In genomic region chr9:99078731-99079130, GRCh38 we compare ENCODE assay signal across 23 cellular contexts. TPM values are rescaled to one million over a fixed set of nuclear protein-coding genes. Genes with fewer than 3 reads are reported as not detected.
A peak's percentile ranks its signal among the peaks of the same experiment; 100 is the strongest.
DNase-seq lines count a peak whose midpoint lies in the region; ATAC-seq, FAIRE-seq and TF ChIP-seq lines count a peak whose summit lies in the region.
"Had no signal": no experiment of that assay in that cellular context is flagged by ENCODE, and none has a peak within 500 bp of the region (broad histone marks: within the 10 kb centered on the region; RNA-seq: fewer than 3 reads in every experiment).

No MANE protein-coding gene starts in this region.

- CTCF ChIA-PET in H1 (lab: Charles Lee; ENCODE audit: partially characterized antibody): interaction anchor here (1.1 kb wide), 1 partner anchor 140 kb away, joined by 3 read pairs; no protein-coding TSS in a partner anchor

- H3K56ac ChIP-seq in H1 (replicated peaks; ENCODE audit: insufficient read length, low read depth, low read length): no peak overlapping the region

- no peak overlapping the region for H2BK5ac ChIP-seq in H1 (ENCODE audit: low read depth, low read length)
- no peak overlapping the region for H2BK5ac ChIP-seq in trophoblast cell (ENCODE audit: low read depth, low read length, poor library complexity)

- DNase-seq in Daoy (ENCODE audit: low read depth) (peak; percentile 52), SJCRH30 (peak; percentile 60 to 69), H1 (ENCODE audit: low read depth in 1 of 2, low spot score in 2 of 2) (no peak), trophoblast cell (no peak), SIG-M5 treated with dmso at 0.1 percent for 504 hours (lab: John Stamatoyannopoulos, UW; ENCODE audit: unreplicated experiment) (no peak), mesothelial cell of epicardium (ENCODE audit: low spot score in 2 of 2, unreplicated experiment in 2 of 2) (no peak), OCI-M1 (lab: John Stamatoyannopoulos, UW) (no peak)
- DNase-seq in natural killer cell treated with Interleukin-12 subunit alpha and Interleukin-12 subunit beta and Interleukin-15 and Interleukin-18, amount 100 ng/mL, for 72 hours (ENCODE audit: low spot score): no peak
- DNase-seq: DMS153; DND-41; GM23248; HCEC 1CT; Kasumi-1; NCI-H1105 treated with DMSO at 0.1 percent for 48 hours; NCI-H146; NCI-H1930; NCI-H446; NCI-H524 treated with DMSO at 0.1 percent for 48 hours; NCI-H774; NK-92 treated with Interleukin-12 subunit alpha and Interleukin-12 subunit beta, amount 100 ng/mL, for 24 hours; PC-9 had no signal

- no peak overlapping the region for H3K9ac ChIP-seq in H1 (replicated peaks in 1 of 4; ENCODE audit: extremely low read depth in 1 of 4, low read depth in 3 of 4, low read length in 3 of 4)
- H3K9ac ChIP-seq in trophoblast cell (ENCODE audit: low read length): no peak overlapping the region
- H3K9ac ChIP-seq: GM23248 had no signal

- no peak for ATAC-seq in natural killer cell treated with Interleukin-12 subunit alpha and Interleukin-12 subunit beta and Interleukin-15 and Interleukin-18, amount 100 ng/mL, for 72 hours
- ATAC-seq: Right ventricle myocardium inferior had no signal

- peaks cover 48 to 50% of the 10 kb centered on the region in 2 donors for H3K4me1 Mint-ChIP-seq in natural killer cell treated with Interleukin-12 subunit alpha and Interleukin-12 subunit beta and Interleukin-15 and Interleukin-18, amount 100 ng/mL, for 72 hours (ENCODE audit: low read depth in 2 of 2)
- no peaks in the 10 kb centered on the region for H3K4me1 Mint-ChIP-seq in mesothelial cell of epicardium

- no peaks in the 10 kb centered on the region for H3K27me3 Mint-ChIP-seq in natural killer cell treated with Interleukin-12 subunit alpha and Interleukin-12 subunit beta and Interleukin-15 and Interleukin-18, amount 100 ng/mL, for 72 hours
- peaks cover 23% of the 10 kb centered on the region for H3K27me3 Mint-ChIP-seq in mesothelial cell of epicardium (ENCODE audit: low read depth)

- H2BK20ac ChIP-seq in H1 (ENCODE audit: low read length): no peak overlapping the region

- H3K4me3 ChIP-seq in SJCRH30 (no peak overlapping the region), H1 (ENCODE audit: extremely low read depth in 1 of 4, insufficient read depth in 2 of 4, low read depth in 3 of 4, low read length in 4 of 4) (no peak overlapping the region), trophoblast cell (ENCODE audit: low read depth, low read length) (no peak overlapping the region)
- H3K4me3 ChIP-seq: GM23248, PC-9 had no signal

- no peak overlapping the region for H2BK12ac ChIP-seq in H1 (ENCODE audit: low read depth, low read length)
- H2BK12ac ChIP-seq in trophoblast cell (ENCODE audit: low read length): no peak overlapping the region

- no peaks in the 10 kb centered on the region for H3K79me1 ChIP-seq in H1 (ENCODE audit: low read depth, low read length)
- no peaks in the 10 kb centered on the region for H3K79me1 ChIP-seq in trophoblast cell (ENCODE audit: low read length)

- H3K4me2 ChIP-seq in H1 (ENCODE audit: insufficient read depth in 1 of 2, low read depth in 2 of 2, low read length in 2 of 2): no peak overlapping the region
- H3K4me2 ChIP-seq in trophoblast cell (ENCODE audit: low read length): no peak overlapping the region
- H3K4me2 ChIP-seq: PC-9 had no signal

- H3K9me3 ChIP-seq in SJCRH30 (replicated peaks): no peaks in the 10 kb centered on the region
- no peaks in the 10 kb centered on the region; a peak in 1 of 4 replicates for H3K9me3 ChIP-seq in H1 (ENCODE audit: insufficient read depth in 2 of 2, low read depth in 1 of 2, low read length in 1 of 2)
- no peaks in the 10 kb centered on the region for H3K9me3 ChIP-seq in trophoblast cell (ENCODE audit: insufficient read depth, low read depth, low read length)

- no peak overlapping the region for H4K5ac ChIP-seq in H1 (ENCODE audit: insufficient read length, low read depth, low read length)

- H2AFZ ChIP-seq in H1 (ENCODE audit: low read length) (no peak overlapping the region), trophoblast cell (ENCODE audit: insufficient read depth, low read length, poor library complexity) (no peak overlapping the region)
- H2AFZ ChIP-seq: GM23248, PC-9 had no signal

- H4K12ac ChIP-seq in trophoblast cell (ENCODE audit: low read depth, low read length): no peak overlapping the region

- no peak overlapping the region for H3K23ac ChIP-seq in H1 (ENCODE audit: insufficient read length)
- H3K23ac ChIP-seq in trophoblast cell (ENCODE audit: low read length): no peak overlapping the region

- no peaks in the 10 kb centered on the region for H3K36me3 Mint-ChIP-seq in natural killer cell treated with Interleukin-12 subunit alpha and Interleukin-12 subunit beta and Interleukin-15 and Interleukin-18, amount 100 ng/mL, for 72 hours
- no peaks in the 10 kb centered on the region for H3K36me3 Mint-ChIP-seq in mesothelial cell of epicardium

- WGBS in H1 (ENCODE audit: extremely low coverage in 1 of 2, insufficient coverage in 1 of 2, insufficient read length in 1 of 2, insufficient replicate concordance in 2 of 2, low coverage in 1 of 2, low lambda C conversion rate in 2 of 2, missing lambda C conversion rate in 1 of 2), 2 experiments: 83% methylated on average over 3 of the region's 3 CpGs; no CpG with 5 or more reads in 1 of the 2 experiments
- no CpG with 5 or more reads among the region's 3 CpGs for WGBS in trophoblast cell (ENCODE audit: extremely low coverage, insufficient coverage, insufficient read length)

- H4K91ac ChIP-seq in H1 (replicated peaks; ENCODE audit: insufficient read length, low read length): no peak overlapping the region
- H4K91ac ChIP-seq in trophoblast cell (ENCODE audit: low read depth, low read length): no peak overlapping the region

- POLR2A ChIA-PET in H1 (lab: Charles Lee; ENCODE audit: partially characterized antibody): no interaction called here

- H3K23me2 ChIP-seq in H1 (ENCODE audit: low read depth, low read length): no peaks in the 10 kb centered on the region

- H3K4me3 Mint-ChIP-seq in natural killer cell treated with Interleukin-12 subunit alpha and Interleukin-12 subunit beta and Interleukin-15 and Interleukin-18, amount 100 ng/mL, for 72 hours: no peak overlapping the region
- no peak overlapping the region for H3K4me3 Mint-ChIP-seq in mesothelial cell of epicardium

- peak overlapping the region; percentile 60 to 77 for H3K27ac Mint-ChIP-seq in natural killer cell treated with Interleukin-12 subunit alpha and Interleukin-12 subunit beta and Interleukin-15 and Interleukin-18, amount 100 ng/mL, for 72 hours
- no peak overlapping the region for H3K27ac Mint-ChIP-seq in mesothelial cell of epicardium

- H2AK5ac ChIP-seq in H1 (ENCODE audit: low read depth, low read length) (no peak overlapping the region), trophoblast cell (ENCODE audit: low read length) (no peak overlapping the region)

- TF ChIP-seq POLR2A in H1 (IDR thresholded peaks at IDR 0.05; ENCODE audit: control extremely low read depth in 1 of 2, low read depth in 2 of 2, low read length in 2 of 2): no peak

- H3K79me2 ChIP-seq in H1 (ENCODE audit: control insufficient read depth in 1 of 2, insufficient read depth in 2 of 2, low read length in 2 of 2) (no peaks in the 10 kb centered on the region), trophoblast cell (ENCODE audit: control insufficient read depth, insufficient read depth, low read length, poor library complexity) (no peaks in the 10 kb centered on the region)

- no peak overlapping the region for H3K18ac ChIP-seq in H1 (ENCODE audit: extremely low read depth, low read length)
- no peak overlapping the region for H3K18ac ChIP-seq in trophoblast cell (ENCODE audit: low read length)

- no peaks in the 10 kb centered on the region for H3K27me3 ChIP-seq in SJCRH30
- H3K27me3 ChIP-seq in H1 (replicated peaks in 1 of 4; ENCODE audit: control insufficient read depth in 3 of 4, extremely low read depth in 1 of 4, insufficient read depth in 3 of 4, low read length in 3 of 4): peaks cover 0 to 1% (median 0%) of the 10 kb centered on the region in 4 experiments; a peak in 1 of 7 replicates
- no peaks in the 10 kb centered on the region for H3K27me3 ChIP-seq in trophoblast cell (ENCODE audit: insufficient read depth, low read length)

- TF ChIP-seq EP300 in H1 (IDR thresholded peaks at IDR 0.05; ENCODE audit: borderline replicate concordance in 1 of 2, low read depth in 2 of 2, low read length in 2 of 2): no peak

- TF ChIP-seq CTCF in H1 (IDR thresholded peaks at IDR 0.05; ENCODE audit: control extremely low read depth in 1 of 3, insufficient read depth in 1 of 3, low read depth in 1 of 3, low read length in 3 of 3) (no peak), mesothelial cell of epicardium (IDR thresholded peaks at IDR 0.05; ENCODE audit: unreplicated experiment) (no peak)

- H4K8ac ChIP-seq in H1 (ENCODE audit: extremely low read depth, insufficient read depth, low read length) (no peak overlapping the region), trophoblast cell (ENCODE audit: low read depth, low read length) (no peak overlapping the region)

- no peak for TF ChIP-seq RAD21 in H1 (IDR thresholded peaks at IDR 0.05 in 1 of 2, conservative IDR thresholded peaks at IDR 0.05 in 1 of 2; ENCODE audit: low read depth in 2 of 2, low read length in 2 of 2)

- H4K20me1 ChIP-seq in H1 (replicated peaks in 1 of 2; ENCODE audit: control insufficient read depth in 1 of 2, insufficient read depth in 2 of 2, low read length in 2 of 2): no peaks in the 10 kb centered on the region

- no peak overlapping the region for H3K4ac ChIP-seq in H1 (replicated peaks; ENCODE audit: insufficient read length, low read depth, low read length)
- H3K4ac ChIP-seq in trophoblast cell (ENCODE audit: low read depth, low read length): no peak overlapping the region

- H3K4me1 ChIP-seq in SJCRH30 (peaks cover 43% of the 10 kb centered on the region), H1 (replicated peaks in 1 of 4; ENCODE audit: control insufficient read depth in 3 of 4, insufficient read depth in 4 of 4, low read length in 3 of 4) (0 out of 7 replicates have a peak, but pooled peaks cover 0 to 2% (median 0%) of the 10 kb centered on the region in 4 experiments), trophoblast cell (ENCODE audit: control insufficient read depth in 1 of 2, insufficient read depth in 2 of 2, low read length in 2 of 2) (no peaks in the 10 kb centered on the region)

- no peak overlapping the region for H3K14ac ChIP-seq in H1 (ENCODE audit: insufficient read length)
- no peak overlapping the region for H3K14ac ChIP-seq in trophoblast cell (ENCODE audit: low read length)

- H3K27ac ChIP-seq in SJCRH30: no peak overlapping the region; the same call in 1 of the 2 replicates
- H3K27ac ChIP-seq in H1 (ENCODE audit: low read depth, low read length): no peak overlapping the region
- no peak overlapping the region for H3K27ac ChIP-seq in trophoblast cell (ENCODE audit: low read depth, low read length)
- H3K27ac ChIP-seq: GM23248, PC-9 had no signal

- no peak for FAIRE-seq in H1 (lab: Jason Lieb, UNC)
- FAIRE-seq: GM18507 had no signal

- H3K9me3 Mint-ChIP-seq in natural killer cell treated with Interleukin-12 subunit alpha and Interleukin-12 subunit beta and Interleukin-15 and Interleukin-18, amount 100 ng/mL, for 72 hours: no peaks in the 10 kb centered on the region
- H3K9me3 Mint-ChIP-seq in mesothelial cell of epicardium: no peaks in the 10 kb centered on the region

- no peaks in the 10 kb centered on the region for H3K36me3 ChIP-seq in SJCRH30
- H3K36me3 ChIP-seq in H1 (ENCODE audit: control insufficient read depth in 2 of 4, insufficient read depth in 4 of 4, low read length in 3 of 4): no peaks in the 10 kb centered on the region
- H3K36me3 ChIP-seq in trophoblast cell (ENCODE audit: control insufficient read depth in 1 of 2, insufficient read depth in 2 of 2, low read length in 2 of 2): no peaks in the 10 kb centered on the region

- no peak overlapping the region for H2BK120ac ChIP-seq in H1 (replicated peaks; ENCODE audit: low read depth, low read length)
- no peak overlapping the region for H2BK120ac ChIP-seq in trophoblast cell (ENCODE audit: insufficient read depth, low read length, poor library complexity)

- 0 out of 2 replicates have a peak overlapping the region, but pooled peaks have one; percentile 36 for H2BK15ac ChIP-seq in H1 (ENCODE audit: low read length)

RNA-seq across cellular contexts. Expression of gene TGFBR1, which starts 26.2 kb away (rescaled TPM):
- 44.7 and 53.5 TPM in 2 replicates for total RNA-seq in Daoy (2014; rRNA removed; shearing (Covaris generic))
- 85.0 and 97.4 TPM in 2 replicates for total RNA-seq in SJCRH30 (2014; rRNA removed; shearing (Covaris generic))
- total RNA-seq in H1 (2021; fragmentation: NEBNext Ultra II Directional; extraction: Animal tissue kit (Norgen Biotek cat#: 25700)): 51.7 and 52.4 TPM in 2 replicates
- polyA plus RNA-seq in H1 (2011; rRNA removed): 16.8 and 18.6 TPM in 2 replicates
- 13.3 TPM for polyA plus RNA-seq in H1 (2011; cell fraction: cytosol; rRNA removed)
- 24.7 TPM for polyA plus RNA-seq in H1 (2011; cell fraction: nucleus; rRNA removed)
- polyA plus RNA-seq in H1 (2012, experiment 1 of 2): 14.5 to 27.9 TPM (median 23.0 TPM) in 4 replicates
- 1.1 TPM for polyA plus RNA-seq in H1 (2012, experiment 2 of 2)
- 19.4 TPM for polyA plus RNA-seq in H1 (2013, experiment 1 of 2)
- polyA plus RNA-seq in H1 (2013, experiment 2 of 2): 22.8 TPM
- 192 and 268 TPM in 2 replicates for polyA minus RNA-seq in H1 (2011; rRNA and poly(A)+ RNA removed)
- polyA minus RNA-seq in H1 (2011; cell fraction: cytosol; rRNA and poly(A)+ RNA removed): 46.6 TPM
- polyA minus RNA-seq in H1 (2011; cell fraction: nucleus; rRNA and poly(A)+ RNA removed): 76.1 TPM
- 100 to 1,000 TPM in 1 of 2 donors, 10 to 100 TPM in 1; 62.7 to 105 TPM for total RNA-seq in natural killer cell treated with Interleukin-12 subunit alpha and Interleukin-12 subunit beta and Interleukin-15 and Interleukin-18, amount 100 ng/mL, for 72 hours
- 38.6 and 40.3 TPM in 2 replicates for polyA plus RNA-seq in trophoblast cell (2013)
- 77.5 to 79.7 TPM (median 79.6 TPM) in 3 replicates for total RNA-seq in mesothelial cell of epicardium

Comparison
In these comparisons a context has a peak if more than half of its experiments do, and no peak if none do; other contexts are left out.
1. DNase-seq: peak in Daoy (single experiment) and SJCRH30 (2 of 2); none in H1 (0 of 2), natural killer cell treated with Interleukin-12 subunit alpha and Interleukin-12 subunit beta and Interleukin-15 and Interleukin-18, amount 100 ng/mL, for 72 hours (single experiment), trophoblast cell (0 of 2), SIG-M5 treated with dmso at 0.1 percent for 504 hours (single experiment), mesothelial cell of epicardium (0 of 2) and OCI-M1 (single experiment).